20 cellular contexts compared by ENCODE assay signal in the genomic region with DNA sequence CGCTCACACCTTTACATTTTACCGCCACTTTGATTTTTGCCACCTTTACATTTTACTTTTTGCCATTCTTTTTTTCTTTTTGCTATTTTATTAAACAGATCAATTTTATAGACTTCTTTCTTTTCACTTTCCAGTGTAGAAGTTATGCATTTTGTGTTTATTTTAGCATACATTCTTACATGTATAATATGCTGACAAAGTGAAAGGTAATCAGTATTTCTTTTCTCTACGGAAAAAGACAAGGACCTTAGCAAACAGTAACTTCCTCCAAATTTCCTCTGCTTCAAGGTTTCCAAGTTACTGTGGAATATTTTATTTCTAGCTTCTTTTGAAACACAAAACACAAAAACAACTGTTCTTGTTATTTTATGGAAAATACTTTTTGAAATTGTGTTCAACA.
"Had no signal": no experiment of that assay in that cellular context is flagged by ENCODE, and none has a peak within 500 bp of the region (broad histone marks: within the 10 kb centered on the region; RNA-seq: fewer than 3 reads in every experiment).

No MANE protein-coding gene starts in this region.

- H3K9me3 ChIP-seq: MG63, SJSA1 had no signal

- H3K4me1 ChIP-seq: SJSA1 had no signal

- H3K27me3 ChIP-seq: MG63, SJSA1 had no signal

- H3K27ac ChIP-seq: SJSA1, SK-N-MC had no signal

- DNase-seq: Karpas-422, KG1, MG63, NCI-H1092, NCI-H1436, NCI-H187, NCI-H2029, NCI-H2081 treated with DMSO at 0.1 percent for 48 hours, NCI-H2171, NCI-H226, NCI-H446, NCI-H510A, NCI-H524 treated with DMSO at 0.1 percent for 48 hours, NCI-H69, NCI-H774, Right ventricle myocardium superior, RPMI8226, SIG-M5 had no signal
